1 cellular context compared by ENCODE assay signal in genomic region chr16:3021449-3022207, GRCh38.
TF ChIP-seq lines count a peak whose summit lies in the region.

No MANE protein-coding gene starts in this region.

TF ChIP-seq in HEK293T, 16 proteins besides CTCF, POLR2A, EP300 and RAD21:
- TF ChIP-seq BHLHE40 (IDR thresholded peaks at IDR 0.05; ENCODE audit: borderline replicate concordance) (no peak), SP1 (IDR thresholded peaks at IDR 0.05) (no peak), ZNF384 (IDR thresholded peaks at IDR 0.05) (no peak), TARDBP (IDR thresholded peaks at IDR 0.05) (no peak), L3MBTL2 (conservative IDR thresholded peaks at IDR 0.05) (no peak), CTBP1 (IDR thresholded peaks at IDR 0.05; ENCODE audit: borderline replicate concordance) (no peak), SUZ12 (IDR thresholded peaks at IDR 0.05) (no peak), LEF1 (IDR thresholded peaks at IDR 0.05; ENCODE audit: borderline replicate concordance) (no peak), FOXM1 (IDR thresholded peaks at IDR 0.05; ENCODE audit: borderline replicate concordance) (no peak), NFRKB (IDR thresholded peaks at IDR 0.05) (no peak)
